In genomic region chr1:8206397-8206796, GRCh38 we compare ENCODE assay signal across 18 cellular contexts.
DNase-seq lines count a peak whose midpoint lies in the region; ATAC-seq, FAIRE-seq and TF ChIP-seq lines count a peak whose summit lies in the region.
"Had no signal": no experiment of that assay in that cellular context is flagged by ENCODE, and none has a peak within 500 bp of the region (broad histone marks: within the 10 kb centered on the region; RNA-seq: fewer than 3 reads in every experiment).

No MANE protein-coding gene starts in this region.

- H3K36me3 Mint-ChIP-seq in chondrocyte (ENCODE audit: low read depth) (no peaks in the 10 kb centered on the region), nephron progenitor cell (ENCODE audit: low read depth) (no peaks in the 10 kb centered on the region), CD14-positive monocyte (no peaks in the 10 kb centered on the region)
- H3K36me3 Mint-ChIP-seq: IgD-negative memory B cell had no signal

- H3K4me1 Mint-ChIP-seq in chondrocyte (ENCODE audit: low read depth) (peaks cover 58% of the 10 kb centered on the region), nephron progenitor cell (peaks cover 39% of the 10 kb centered on the region), CD14-positive monocyte (peaks cover 45% of the 10 kb centered on the region)

- H3K9me3 Mint-ChIP-seq in chondrocyte (ENCODE audit: low read depth), result no peaks in the 10 kb centered on the region
- no peaks in the 10 kb centered on the region for H3K9me3 Mint-ChIP-seq in nephron progenitor cell
- no peaks in the 10 kb centered on the region for H3K9me3 Mint-ChIP-seq in CD14-positive monocyte
- H3K9me3 Mint-ChIP-seq: IgD-negative memory B cell had no signal

- ATAC-seq in GM18870 (IDR thresholded peaks at IDR 0.05; ENCODE audit: unreplicated experiment), result no peak
- ATAC-seq: Right ventricle myocardium inferior had no signal

- TF ChIP-seq CTCF in chondrocyte (IDR thresholded peaks at IDR 0.05), result no peak
- TF ChIP-seq CTCF in nephron progenitor cell (IDR thresholded peaks at IDR 0.05), result no peak
- TF ChIP-seq CTCF in CD14-positive monocyte (IDR thresholded peaks at IDR 0.05), result no peak

- no peak overlapping the region for H3K4me3 Mint-ChIP-seq in chondrocyte (ENCODE audit: unreplicated experiment)
- H3K4me3 Mint-ChIP-seq in nephron progenitor cell, result no peak overlapping the region
- H3K4me3 Mint-ChIP-seq in CD14-positive monocyte, result no peak overlapping the region
- H3K4me3 Mint-ChIP-seq: IgD-negative memory B cell had no signal

- H3K27me3 Mint-ChIP-seq in chondrocyte (ENCODE audit: low read depth) (no peaks in the 10 kb centered on the region), nephron progenitor cell (ENCODE audit: low read depth, poor library complexity) (peaks cover 8% of the 10 kb centered on the region), CD14-positive monocyte (ENCODE audit: low read depth in 3 of 3) (peaks cover 4 to 6% (median 4%) of the 10 kb centered on the region in 3 donors)

- intact Hi-C loops in CD14-positive monocyte (cut with micrococcal nuclease), result no loop called here

- in situ Hi-C loops in G401 (cut with HindIII; ENCODE audit: low sequenced_read_pairs), result loop anchor here (10.0 kb wide), 1 partner anchor 172 kb away; no protein-coding TSS in a partner anchor

- peak; percentile 87 for DNase-seq in NCI-H226
- DNase-seq in chondrocyte (ENCODE audit: low spot score), result no peak
- no peak for DNase-seq in nephron progenitor cell
- DNase-seq in G401 (ENCODE audit: low spot score), result no peak
- DNase-seq in CD14-positive monocyte (ENCODE audit: low spot score), result no peak
- DNase-seq in HPDE6-E6E7 (ENCODE audit: extremely low spot score), result no peak
- DNase-seq: C1 segment of cervical spinal cord, H7, Kasumi-1, NCI-H1417, NCI-H187 treated with DMSO at 0.1 percent for 48 hours, NCI-H2171, NCI-H446 treated with DMSO at 0.1 percent for 48 hours, NCI-H774 had no signal

- peak; percentile 96 for FAIRE-seq in A204.1 (lab: Jason Lieb, UNC)

- peak overlapping the region; percentile 75 for H3K27ac Mint-ChIP-seq in chondrocyte (ENCODE audit: unreplicated experiment)
- peak overlapping the region; percentile 81 for H3K27ac Mint-ChIP-seq in nephron progenitor cell
- H3K27ac Mint-ChIP-seq in CD14-positive monocyte, result no peak overlapping the region

Comparison
In these comparisons a context has a peak if more than half of its experiments do, and no peak if none do; other contexts are left out.
1. H3K27ac Mint-ChIP-seq: peak in chondrocyte (single experiment) and nephron progenitor cell (single experiment); none in CD14-positive monocyte (0 of 7).